13 cellular contexts compared by ENCODE assay signal in genomic region chr17:61221181-61221580, GRCh38.
DNase-seq lines count a peak whose midpoint lies in the region; ATAC-seq and TF ChIP-seq lines count a peak whose summit lies in the region.
"Had no signal": no experiment of that assay in that cellular context is flagged by ENCODE, and none has a peak within 500 bp of the region (broad histone marks: within the 10 kb centered on the region; RNA-seq: fewer than 3 reads in every experiment).

No MANE protein-coding gene starts in this region.

- H3K4me1 ChIP-seq in neutrophil (ENCODE audit: control insufficient read depth in 1 of 2, insufficient read depth in 1 of 2, low read depth in 1 of 2, low read length in 1 of 2), result peaks cover 31 to 42% of the 10 kb centered on the region in 2 experiments
- H3K4me1 ChIP-seq: neural progenitor cell, suprapubic skin had no signal

- POLR2A ChIA-PET in activated CD8-positive, alpha-beta T cell treated with anti-CD3 and anti-CD28 coated beads, Interleukin-2, amount 10 ng/mL, durations not matched to agents 7 days and 5 days (lab: Charles Lee), result interaction anchor here (0.6 kb wide), 1 partner anchor 77 kb away, joined by 3 read pairs; no protein-coding TSS in a partner anchor

- no peak for TF ChIP-seq CTCF in NB4 (IDR thresholded peaks at IDR 0.05; ENCODE audit: low read depth, low read length)
- no peak for TF ChIP-seq CTCF in neutrophil (IDR thresholded peaks at IDR 0.05)

- H3K4me3 Mint-ChIP-seq in activated CD4-positive, alpha-beta T cell treated with anti-CD3 and anti-CD28 coated beads, Interleukin-2, amount 10 ng/mL, durations not matched to agents 24 days and 14 days, result peak overlapping the region; percentile 70
- H3K4me3 Mint-ChIP-seq in activated CD8-positive, alpha-beta T cell treated with anti-CD3 and anti-CD28 coated beads, Interleukin-2, amount 10 ng/mL, durations not matched to agents 7 days and 5 days, result peak overlapping the region; percentile 66
- H3K4me3 Mint-ChIP-seq: neural progenitor cell had no signal

- peak overlapping the region; percentile 68 for H3K27ac ChIP-seq in neutrophil
- H3K27ac ChIP-seq: neural progenitor cell, suprapubic skin had no signal

- no peaks in the 10 kb centered on the region for H3K36me3 ChIP-seq in neutrophil
- H3K36me3 ChIP-seq: neural progenitor cell, suprapubic skin had no signal

- H3K27ac Mint-ChIP-seq in activated CD4-positive, alpha-beta T cell treated with anti-CD3 and anti-CD28 coated beads, Interleukin-2, amount 10 ng/mL, durations not matched to agents 24 days and 14 days, result peak overlapping the region; percentile 75
- peak overlapping the region; percentile 94 for H3K27ac Mint-ChIP-seq in activated CD8-positive, alpha-beta T cell treated with anti-CD3 and anti-CD28 coated beads, Interleukin-2, amount 10 ng/mL, durations not matched to agents 7 days and 5 days
- H3K27ac Mint-ChIP-seq: neural progenitor cell had no signal

- H3K9me3 ChIP-seq in neutrophil, result no peaks in the 10 kb centered on the region
- H3K9me3 ChIP-seq: suprapubic skin had no signal

- no peaks in the 10 kb centered on the region for H3K36me3 Mint-ChIP-seq in activated CD4-positive, alpha-beta T cell treated with anti-CD3 and anti-CD28 coated beads, Interleukin-2, amount 10 ng/mL, durations not matched to agents 24 days and 14 days (ENCODE audit: low read depth)
- H3K36me3 Mint-ChIP-seq in activated CD8-positive, alpha-beta T cell treated with anti-CD3 and anti-CD28 coated beads, Interleukin-2, amount 10 ng/mL, durations not matched to agents 7 days and 5 days (ENCODE audit: low read depth), result peaks cover 2% of the 10 kb centered on the region
- H3K36me3 Mint-ChIP-seq: neural progenitor cell had no signal

- peak; percentile 32 for ATAC-seq in activated CD8-positive, alpha-beta T cell treated with anti-CD3 and anti-CD28 coated beads, Interleukin-2, amount 10 ng/mL, durations not matched to agents 7 days and 5 days
- no peak for ATAC-seq in activated CD4-positive, CD25-positive, alpha-beta regulatory T cell treated with anti-CD3 and anti-CD28 coated beads, Interleukin-2, amount 50 U/mL, for 24 hours
- ATAC-seq: HCT116 had no signal

- intact Hi-C loops in activated CD4-positive, alpha-beta T cell treated with anti-CD3 and anti-CD28 coated beads, Interleukin-2, amount 10 ng/mL, durations not matched to agents 24 days and 14 days (cut with micrococcal nuclease), result loop anchor here (1.0 to 5.0 kb wide), 2 partner anchors 61 to 82 kb away; no protein-coding TSS in a partner anchor

- H3K4me3 ChIP-seq in NB4 (ENCODE audit: low read depth, low read length) (no peak overlapping the region), neutrophil (ENCODE audit: low read depth in 1 of 2, low read length in 1 of 2) (no peak overlapping the region)
- H3K4me3 ChIP-seq: neural progenitor cell, suprapubic skin had no signal

- TF ChIP-seq POLR2A in NB4 (IDR thresholded peaks at IDR 0.05; ENCODE audit: extremely low read depth, insufficient read length), result no peak

- H3K4me1 Mint-ChIP-seq in activated CD4-positive, alpha-beta T cell treated with anti-CD3 and anti-CD28 coated beads, Interleukin-2, amount 10 ng/mL, durations not matched to agents 24 days and 14 days, result peaks cover 54% of the 10 kb centered on the region
- peaks cover 67% of the 10 kb centered on the region for H3K4me1 Mint-ChIP-seq in activated CD8-positive, alpha-beta T cell treated with anti-CD3 and anti-CD28 coated beads, Interleukin-2, amount 10 ng/mL, durations not matched to agents 7 days and 5 days (ENCODE audit: low read depth)

- CTCF ChIA-PET in activated CD8-positive, alpha-beta T cell treated with anti-CD3 and anti-CD28 coated beads, Interleukin-2, amount 10 ng/mL, durations not matched to agents 7 days and 5 days (lab: Charles Lee), result interaction anchor here (1.6 to 1.7 kb wide), 2 partner anchors 9 to 38 kb away, joined by 3 to 4 read pairs; no protein-coding TSS in a partner anchor

- peak; percentile 59 for DNase-seq in activated CD4-positive, alpha-beta T cell treated with anti-CD3 and anti-CD28 coated beads, Interleukin-2, amount 10 ng/mL, durations not matched to agents 24 days and 14 days
- no peak for DNase-seq in activated CD4-positive, alpha-beta T cell treated with anti-CD3 and anti-CD28 coated beads, Interleukin-2, amount 50 U/mL, for 1 hour
- DNase-seq in NB4 (ENCODE audit: low read depth), result peak; percentile 15
- DNase-seq in activated CD8-positive, alpha-beta T cell treated with anti-CD3 and anti-CD28 coated beads, Interleukin-2, amount 10 ng/mL, durations not matched to agents 7 days and 5 days, result no peak
- DNase-seq in ureter (ENCODE audit: low spot score), result no peak
- DNase-seq in NCI-H446 treated with DMSO at 0.1 percent for 48 hours (lab: John Stamatoyannopoulos, UW), result no peak
- DNase-seq: NCI-H1105 treated with DMSO at 0.1 percent for 48 hours, NCI-H446 had no signal

- no peaks in the 10 kb centered on the region for H3K27me3 ChIP-seq in neutrophil
- H3K27me3 ChIP-seq: neural progenitor cell, suprapubic skin had no signal

- H3K9me3 Mint-ChIP-seq in activated CD4-positive, alpha-beta T cell treated with anti-CD3 and anti-CD28 coated beads, Interleukin-2, amount 10 ng/mL, durations not matched to agents 24 days and 14 days, result peaks cover 7% of the 10 kb centered on the region
- no peaks in the 10 kb centered on the region for H3K9me3 Mint-ChIP-seq in activated CD8-positive, alpha-beta T cell treated with anti-CD3 and anti-CD28 coated beads, Interleukin-2, amount 10 ng/mL, durations not matched to agents 7 days and 5 days (ENCODE audit: insufficient read depth)
- H3K9me3 Mint-ChIP-seq: neural progenitor cell had no signal

- no peaks in the 10 kb centered on the region for H3K27me3 Mint-ChIP-seq in activated CD4-positive, alpha-beta T cell treated with anti-CD3 and anti-CD28 coated beads, Interleukin-2, amount 10 ng/mL, durations not matched to agents 24 days and 14 days
- no peaks in the 10 kb centered on the region for H3K27me3 Mint-ChIP-seq in activated CD8-positive, alpha-beta T cell treated with anti-CD3 and anti-CD28 coated beads, Interleukin-2, amount 10 ng/mL, durations not matched to agents 7 days and 5 days (ENCODE audit: low read depth)

Comparison
In these comparisons a context has a peak if more than half of its experiments do, and no peak if none do; other contexts are left out.
1. DNase-seq: peak in activated CD4-positive, alpha-beta T cell treated with anti-CD3 and anti-CD28 coated beads, Interleukin-2, amount 10 ng/mL, durations not matched to agents 24 days and 14 days (single experiment) and NB4 (single experiment); none in activated CD4-positive, alpha-beta T cell treated with anti-CD3 and anti-CD28 coated beads, Interleukin-2, amount 50 U/mL, for 1 hour (single experiment), activated CD8-positive, alpha-beta T cell treated with anti-CD3 and anti-CD28 coated beads, Interleukin-2, amount 10 ng/mL, durations not matched to agents 7 days and 5 days (single experiment), ureter (single experiment) and NCI-H446 treated with DMSO at 0.1 percent for 48 hours (single experiment).